ENCODE assay signal across 14 cellular contexts in genomic region chr21:35084869-35085268, GRCh38. TPM values are rescaled to one million over a fixed set of nuclear protein-coding genes. Genes with fewer than 3 reads are reported as not detected.
A peak's percentile ranks its signal among the peaks of the same experiment; 100 is the strongest.
DNase-seq lines count a peak whose midpoint lies in the region; ATAC-seq, FAIRE-seq and TF ChIP-seq lines count a peak whose summit lies in the region.
"Had no signal": no experiment of that assay in that cellular context is flagged by ENCODE, and none has a peak within 500 bp of the region (broad histone marks: within the 10 kb centered on the region; RNA-seq: fewer than 3 reads in every experiment).

No MANE protein-coding gene starts in this region.

- no peak overlapping the region for H2AFZ ChIP-seq in HCT116 (ENCODE audit: low read depth, low read length, poor library complexity, severe bottlenecking)

- RAD21 ChIA-PET in HCT116 (lab: Charles Lee; ENCODE audit: low non-redundant PET in 1 of 2, low total read pairs in 2 of 2, uncharacterized antibody in 2 of 2, unreplicated experiment in 2 of 2) = no interaction called here

- H3K27ac ChIP-seq in HCT116 (ENCODE audit: low read depth, low read length) = no peak overlapping the region
- H3K27ac ChIP-seq: ascending aorta, WERI-Rb-1 had no signal

- H3K27me3 ChIP-seq in HCT116 (ENCODE audit: insufficient read depth, low read length) (no peaks in the 10 kb centered on the region), adipocyte (replicated peaks; ENCODE audit: control insufficient read depth, insufficient read depth, low read length) (no peaks in the 10 kb centered on the region)
- H3K27me3 ChIP-seq: ascending aorta had no signal

- POLR2A ChIA-PET in HCT116 (lab: Charles Lee) = no interaction called here

- no peaks in the 10 kb centered on the region for H4K20me1 ChIP-seq in HCT116 (ENCODE audit: insufficient read depth)

- H3K36me3 ChIP-seq in HCT116 (ENCODE audit: control insufficient read depth in 1 of 2, insufficient read depth in 2 of 2, low read length in 2 of 2) = no peaks in the 10 kb centered on the region
- no peaks in the 10 kb centered on the region for H3K36me3 ChIP-seq in adipocyte (ENCODE audit: control insufficient read depth, insufficient read depth, low read length, severe bottlenecking)
- H3K36me3 ChIP-seq: ascending aorta, WERI-Rb-1 had no signal

- H3K4me3 ChIP-seq in HCT116 (replicated peaks in 1 of 2; ENCODE audit: low read depth in 1 of 2, low read length in 2 of 2) (no peak overlapping the region), adipocyte (ENCODE audit: low read length) (peak overlapping the region; percentile 15), fibroblast of villous mesenchyme (ENCODE audit: low read depth, low read length) (no peak overlapping the region)
- H3K4me3 ChIP-seq: ascending aorta had no signal

- H3K9ac ChIP-seq in HCT116 (ENCODE audit: low read length) (no peak overlapping the region), adipocyte (ENCODE audit: low read length) (no peak overlapping the region)

- no peak for ATAC-seq in HCT116
- no peak for ATAC-seq in HG02884 (IDR thresholded peaks at IDR 0.05; ENCODE audit: unreplicated experiment)
- ATAC-seq: naive thymus-derived CD4-positive, alpha-beta T cell had no signal

- H3K4me2 ChIP-seq in HCT116 (ENCODE audit: low read length) = peak overlapping the region; percentile 1

- H3K79me2 ChIP-seq in HCT116 (ENCODE audit: insufficient read depth, low read length) = no peaks in the 10 kb centered on the region

- DNase-seq in HCT116 (ENCODE audit: low read depth, low spot score) (no peak), adipocyte (ENCODE audit: low read depth) (peak; percentile 89), fibroblast of villous mesenchyme (ENCODE audit: low read depth) (peak; percentile 75), urothelium cell line (ENCODE audit: low spot score) (peak; percentile 46), C1 segment of cervical spinal cord (lab: John Stamatoyannopoulos, UW) (no peak)
- no peak for DNase-seq in activated CD4-positive, alpha-beta T cell treated with anti-CD3 and anti-CD28 coated beads for 48 hours
- DNase-seq: DMS79 treated with DMSO at 0.1 percent for 48 hours; erythroblast; naive thymus-derived CD4-positive, alpha-beta T cell; NCI-H510A; WERI-Rb-1 had no signal

- TF ChIP-seq RAD21 in HCT116 (IDR thresholded peaks at IDR 0.05; ENCODE audit: low read depth) = no peak

- TF ChIP-seq CTCF in HCT116 (IDR thresholded peaks at IDR 0.05 in 2 of 3, conservative IDR thresholded peaks at IDR 0.05 in 1 of 3; ENCODE audit: borderline replicate concordance in 1 of 3, insufficient read depth in 1 of 3, low read depth in 2 of 3, low read length in 2 of 3) (no peak), fibroblast of villous mesenchyme (IDR thresholded peaks at IDR 0.05; ENCODE audit: insufficient read depth, low read depth, low read length) (no peak)

- CTCF ChIA-PET in HCT116 (lab: Charles Lee) = no interaction called here

- no peaks in the 10 kb centered on the region; a peak in 1 of 4 replicates for H3K9me3 ChIP-seq in HCT116 (ENCODE audit: control insufficient read depth in 1 of 2, insufficient read depth in 1 of 2, low read depth in 1 of 2, low read length in 2 of 2)
- H3K9me3 ChIP-seq in adipocyte (ENCODE audit: control insufficient read depth, low read length) = no peaks in the 10 kb centered on the region
- H3K9me3 ChIP-seq: ascending aorta had no signal

- no peaks in the 10 kb centered on the region for H3K9me2 ChIP-seq in HCT116 (ENCODE audit: insufficient read depth)

- no peak for TF ChIP-seq POLR2A in HCT116 (IDR thresholded peaks at IDR 0.05; ENCODE audit: borderline replicate concordance, extremely low read depth, insufficient read depth, insufficient read length)

- BruUV-seq in HCT116 (replicated peaks; lab: Mats Ljungman, UMichigan) = no TSS peak

- intact Hi-C loops in HCT116 (cut with micrococcal nuclease) = no loop called here

- FAIRE-seq in urothelium cell line (lab: Jason Lieb, UNC) = no peak
- FAIRE-seq: islet of Langerhans had no signal

- H3K4me1 ChIP-seq in HCT116 (ENCODE audit: control insufficient read depth in 1 of 2, insufficient read depth in 2 of 2, low read length in 2 of 2) (peaks cover 0 to 14% of the 10 kb centered on the region in 2 experiments; a peak in 2 of 4 replicates), adipocyte (ENCODE audit: control insufficient read depth, insufficient read depth, low read length) (peaks cover 22% of the 10 kb centered on the region)
- H3K4me1 ChIP-seq: ascending aorta had no signal

TF ChIP-seq in HCT116, 20 proteins besides CTCF, POLR2A, EP300 and RAD21:
- TF ChIP-seq ZFX (IDR thresholded peaks at IDR 0.05) (no peak), POLR2AphosphoS5 (IDR thresholded peaks at IDR 0.05; ENCODE audit: low read depth, low read length) (no peak), CEBPB (IDR thresholded peaks at IDR 0.05; ENCODE audit: low read depth) (no peak), ZNF274 (IDR thresholded peaks at IDR 0.05; ENCODE audit: low read depth, low read length) (no peak), FOSL1 (IDR thresholded peaks at IDR 0.05; ENCODE audit: low read depth) (no peak), JUND (IDR thresholded peaks at IDR 0.05) (no peak), SIN3A (IDR thresholded peaks at IDR 0.05; ENCODE audit: low read depth) (no peak)
- TF ChIP-seq, protein P1, sequence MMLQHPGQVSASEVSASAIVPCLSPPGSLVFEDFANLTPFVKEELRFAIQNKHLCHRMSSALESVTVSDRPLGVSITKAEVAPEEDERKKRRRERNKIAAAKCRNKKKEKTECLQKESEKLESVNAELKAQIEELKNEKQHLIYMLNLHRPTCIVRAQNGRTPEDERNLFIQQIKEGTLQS (IDR thresholded peaks at IDR 0.05) = no peak
- TF ChIP-seq, protein P2, sequence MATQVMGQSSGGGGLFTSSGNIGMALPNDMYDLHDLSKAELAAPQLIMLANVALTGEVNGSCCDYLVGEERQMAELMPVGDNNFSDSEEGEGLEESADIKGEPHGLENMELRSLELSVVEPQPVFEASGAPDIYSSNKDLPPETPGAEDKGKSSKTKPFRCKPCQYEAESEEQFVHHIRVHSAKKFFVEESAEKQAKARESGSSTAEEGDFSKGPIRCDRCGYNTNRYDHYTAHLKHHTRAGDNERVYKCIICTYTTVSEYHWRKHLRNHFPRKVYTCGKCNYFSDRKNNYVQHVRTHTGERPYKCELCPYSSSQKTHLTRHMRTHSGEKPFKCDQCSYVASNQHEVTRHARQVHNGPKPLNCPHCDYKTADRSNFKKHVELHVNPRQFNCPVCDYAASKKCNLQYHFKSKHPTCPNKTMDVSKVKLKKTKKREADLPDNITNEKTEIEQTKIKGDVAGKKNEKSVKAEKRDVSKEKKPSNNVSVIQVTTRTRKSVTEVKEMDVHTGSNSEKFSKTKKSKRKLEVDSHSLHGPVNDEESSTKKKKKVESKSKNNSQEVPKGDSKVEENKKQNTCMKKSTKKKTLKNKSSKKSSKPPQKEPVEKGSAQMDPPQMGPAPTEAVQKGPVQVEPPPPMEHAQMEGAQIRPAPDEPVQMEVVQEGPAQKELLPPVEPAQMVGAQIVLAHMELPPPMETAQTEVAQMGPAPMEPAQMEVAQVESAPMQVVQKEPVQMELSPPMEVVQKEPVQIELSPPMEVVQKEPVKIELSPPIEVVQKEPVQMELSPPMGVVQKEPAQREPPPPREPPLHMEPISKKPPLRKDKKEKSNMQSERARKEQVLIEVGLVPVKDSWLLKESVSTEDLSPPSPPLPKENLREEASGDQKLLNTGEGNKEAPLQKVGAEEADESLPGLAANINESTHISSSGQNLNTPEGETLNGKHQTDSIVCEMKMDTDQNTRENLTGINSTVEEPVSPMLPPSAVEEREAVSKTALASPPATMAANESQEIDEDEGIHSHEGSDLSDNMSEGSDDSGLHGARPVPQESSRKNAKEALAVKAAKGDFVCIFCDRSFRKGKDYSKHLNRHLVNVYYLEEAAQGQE (IDR thresholded peaks at IDR 0.05; ENCODE audit: low read depth) = no peak

RNA-seq across cellular contexts. Expression of gene RUNX1, which starts 35.8 kb away (rescaled TPM):
- 33.5 TPM for total RNA-seq in HCT116 (2021; ENCODE audit: unreplicated experiment)
- 18.5 and 25.2 TPM in 2 replicates for polyA plus RNA-seq in HCT116 (2012)
- 21.6 and 37.4 TPM in 2 replicates for total RNA-seq in fibroblast of villous mesenchyme

Comparison
In these comparisons a context has a peak if more than half of its experiments do, and no peak if none do; other contexts are left out.
1. DNase-seq: peak in adipocyte (single experiment), fibroblast of villous mesenchyme (single experiment) and urothelium cell line (single experiment); none in HCT116 (single experiment), activated CD4-positive, alpha-beta T cell treated with anti-CD3 and anti-CD28 coated beads for 48 hours (single experiment) and C1 segment of cervical spinal cord (0 of 14).